ENCODE assay signal across 9 cellular contexts in the genomic region with DNA sequence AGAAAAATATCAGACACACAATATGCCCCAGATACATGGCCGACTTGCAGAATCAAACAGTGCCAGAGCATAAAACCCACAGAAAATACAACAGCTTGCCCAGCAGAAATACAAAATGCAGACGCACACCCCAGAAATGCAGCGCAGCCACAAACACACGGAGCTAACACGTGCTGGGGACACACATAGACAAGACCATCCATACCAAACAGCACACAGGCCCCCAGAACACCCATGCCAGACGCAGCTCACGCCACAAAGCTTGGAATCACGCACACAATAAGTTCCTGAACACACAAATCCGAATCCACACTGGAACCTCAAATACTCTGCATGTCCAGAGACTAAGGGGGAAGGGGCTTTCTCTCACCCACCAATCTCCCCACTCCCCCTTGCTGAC. TPM values are rescaled to one million over a fixed set of nuclear protein-coding genes. Genes with fewer than 3 reads are reported as not detected.
DNase-seq lines count a peak whose midpoint lies in the region; ATAC-seq and TF ChIP-seq lines count a peak whose summit lies in the region.
"Had no signal": no experiment of that assay in that cellular context is flagged by ENCODE, and none has a peak within 500 bp of the region (broad histone marks: within the 10 kb centered on the region; RNA-seq: fewer than 3 reads in every experiment).

No MANE protein-coding gene starts in this region.

- H3K36me3 ChIP-seq in SJSA1: peaks cover 71% of the 10 kb centered on the region
- H3K36me3 ChIP-seq in esophagus muscularis mucosa: peaks cover 7 to 53% (median 44%) of the 10 kb centered on the region in 4 donors
- H3K36me3 ChIP-seq in spleen: peaks cover 0 to 63% (median 22%) of the 10 kb centered on the region in 6 donors

- 66% methylated on average over 8 of the region's 9 CpGs for WGBS in esophagus muscularis mucosa
- WGBS in spleen, 5 donors: 4 to 22% (median 11%) methylated on average over 8 to 9 of the region's 9 CpGs

- ATAC-seq in HG02610 (IDR thresholded peaks at IDR 0.05; ENCODE audit: unreplicated experiment): no peak
- no peak for ATAC-seq in HG03442 (IDR thresholded peaks at IDR 0.05; ENCODE audit: unreplicated experiment)
- no peak for ATAC-seq in HG02970 (IDR thresholded peaks at IDR 0.05; ENCODE audit: low FRiP score, unreplicated experiment)

- DNase-seq in DMS53 (lab: John Stamatoyannopoulos, UW): peak; percentile 77
- DNase-seq in DMS53 treated with DMSO at 0.1 percent for 48 hours (lab: John Stamatoyannopoulos, UW; ENCODE audit: unreplicated experiment): no peak
- DNase-seq in SJSA1 (ENCODE audit: low read depth in 1 of 2, low spot score in 2 of 2): no peak
- DNase-seq in esophagus muscularis mucosa (ENCODE audit: extremely low spot score): no peak
- no peak for DNase-seq in spleen

- H3K9me3 ChIP-seq in SJSA1 (replicated peaks): no peaks in the 10 kb centered on the region
- H3K9me3 ChIP-seq in esophagus muscularis mucosa: no peaks in the 10 kb centered on the region
- H3K9me3 ChIP-seq in spleen: no peaks in the 10 kb centered on the region

- H3K27me3 ChIP-seq in SJSA1 (replicated peaks): no peaks in the 10 kb centered on the region
- no peaks in the 10 kb centered on the region for H3K27me3 ChIP-seq in esophagus muscularis mucosa
- H3K27me3 ChIP-seq in spleen (replicated peaks in 1 of 7): no peaks in the 10 kb centered on the region

- H3K27ac ChIP-seq in SJSA1: peak overlapping the region; percentile 93
- H3K27ac ChIP-seq in esophagus muscularis mucosa (replicated peaks in 1 of 4): peak overlapping the region; percentile 47 to 84 (median 59)
- peak overlapping the region; percentile 83 to 94 (median 90) for H3K27ac ChIP-seq in spleen

- no peak for TF ChIP-seq EP300 in esophagus muscularis mucosa (IDR thresholded peaks at IDR 0.05)

- TF ChIP-seq CTCF in esophagus muscularis mucosa (IDR thresholded peaks at IDR 0.05): no peak
- no peak for TF ChIP-seq CTCF in spleen (IDR thresholded peaks at IDR 0.05 in 8 of 11, conservative IDR thresholded peaks at IDR 0.05 in 3 of 11)

- no peak overlapping the region for H3K4me3 ChIP-seq in SJSA1
- H3K4me3 ChIP-seq in esophagus muscularis mucosa: peak overlapping the region; percentile 13 to 46 (median 26)
- H3K4me3 ChIP-seq in spleen: peak overlapping the region in 7 of 8 donors; percentile 15 to 57 (median 34)

- TF ChIP-seq POLR2A in esophagus muscularis mucosa (IDR thresholded peaks at IDR 0.05; ENCODE audit: low read depth): no peak
- no peak for TF ChIP-seq POLR2A in spleen (IDR thresholded peaks at IDR 0.05)

- intact Hi-C loops in esophagus muscularis mucosa (cut with DNase I) (no loop called here), spleen (cut with DNase I; ENCODE audit: low total_unique reads) (no loop called here)

- H3K4me1 ChIP-seq in SJSA1 (replicated peaks) (peaks cover 70% of the 10 kb centered on the region), esophagus muscularis mucosa (peaks cover 64 to 75% (median 69%) of the 10 kb centered on the region in 4 donors), spleen (peaks cover 61 to 100% (median 93%) of the 10 kb centered on the region in 6 donors)

RNA-seq across cellular contexts. Expression of gene CCDC97, which starts 17.1 kb away (rescaled TPM):
- 6.0 and 10.7 TPM in 2 replicates for total RNA-seq in SJSA1 (2014; rRNA removed; shearing (Covaris generic))
- total RNA-seq in esophagus muscularis mucosa (10 to 100 TPM; 11.6 to 21.2 (median 14.8) TPM), spleen (10 to 100 TPM; 20.5 to 38.2 (median 29.7) TPM)
- 10 to 100 TPM; 12.7 to 18.9 (median 14.5) TPM for polyA plus RNA-seq in spleen

RNA-seq across cellular contexts. Expression of gene TGFB1, which starts 26.6 kb away (rescaled TPM):
- 16.4 and 17.4 TPM in 2 replicates for total RNA-seq in SJSA1 (2014; rRNA removed; shearing (Covaris generic))
- total RNA-seq in esophagus muscularis mucosa (10 to 100 TPM; 29.8 to 52.4 (median 31.8) TPM), spleen (100 to 1,000 TPM in 6 of 7 donors, 10 to 100 TPM in 1; 79.3 to 147 (median 130) TPM)
- polyA plus RNA-seq in spleen: 10 to 100 TPM; 23.0 to 56.0 (median 25.2) TPM
- polyA plus RNA-seq: neural cell had no signal

RNA-seq across cellular contexts. Expression of gene B9D2, which starts 36.9 kb away (rescaled TPM):
- 3.3 and 10.7 TPM in 2 replicates for total RNA-seq in SJSA1 (2014; rRNA removed; shearing (Covaris generic))
- total RNA-seq in esophagus muscularis mucosa (1 to 10 TPM; 4.9 to 9.3 (median 6.9) TPM), spleen (10 to 100 TPM in 1 of 7 donors, 1 to 10 TPM in 6; 7.5 to 10.2 (median 8.4) TPM)
- polyA plus RNA-seq in spleen: 10 to 100 TPM in 2 of 3 donors, 1 to 10 TPM in 1; 8.6 to 11.9 (median 10.5) TPM

RNA-seq across cellular contexts. Expression of gene TMEM91, which starts 49.3 kb away (rescaled TPM):
- total RNA-seq in SJSA1 (2014; rRNA removed; shearing (Covaris generic)): 0.44 and 2.5 TPM in 2 replicates
- total RNA-seq in esophagus muscularis mucosa (10 to 100 TPM in 3 of 4 donors, 1 to 10 TPM in 1; 9.7 to 17.2 (median 14.1) TPM), spleen (10 to 100 TPM; 19.3 to 62.0 (median 23.5) TPM)
- 10 to 100 TPM; 13.4 to 37.1 (median 34.4) TPM for polyA plus RNA-seq in spleen
